12 cellular contexts compared by ENCODE assay signal in the genomic region with DNA sequence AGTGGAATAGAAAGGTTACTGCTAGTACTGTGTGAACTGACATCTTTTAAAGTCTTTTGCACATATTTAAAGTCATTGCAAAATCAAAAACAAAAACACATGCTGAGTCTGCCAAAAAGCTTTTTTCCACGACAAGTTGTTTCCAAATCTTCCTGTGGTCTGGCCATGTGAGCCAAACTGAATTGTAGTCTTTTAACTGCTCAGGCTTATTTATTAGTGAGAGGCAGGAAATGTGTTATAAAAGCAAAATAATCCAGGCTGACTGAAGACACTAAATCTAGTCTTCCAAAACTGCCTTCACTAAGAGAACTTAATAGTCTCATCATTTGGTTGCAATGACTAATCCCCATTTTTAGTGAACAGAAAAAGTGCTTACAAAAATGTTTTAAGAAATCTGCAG. TPM values are rescaled to one million over a fixed set of nuclear protein-coding genes. Genes with fewer than 3 reads are reported as not detected.
DNase-seq lines count a peak whose midpoint lies in the region; ATAC-seq, FAIRE-seq and TF ChIP-seq lines count a peak whose summit lies in the region.
"Had no signal": no experiment of that assay in that cellular context is flagged by ENCODE, and none has a peak within 500 bp of the region (broad histone marks: within the 10 kb centered on the region; RNA-seq: fewer than 3 reads in every experiment).

No MANE protein-coding gene starts in this region.

- no peak for FAIRE-seq in GM12878 (lab: Jason Lieb, UNC)

- H3K36me3 Mint-ChIP-seq in memory B cell: peaks cover 8% of the 10 kb centered on the region

- H3K4me3 ChIP-seq in left ventricle myocardium inferior: peak overlapping the region; percentile 95
- peak overlapping the region in 6 of 12 donors; percentile 2 to 92 (median 86) for H3K4me3 ChIP-seq in heart left ventricle
- 0 out of 2 replicates have a peak overlapping the region, but pooled peaks have one; percentile 93 for H3K4me3 ChIP-seq in GM12878
- no peak overlapping the region for H3K4me3 ChIP-seq in vagina
- H3K4me3 ChIP-seq in HAP-1: no peak overlapping the region

- no peak overlapping the region for H3K4me3 Mint-ChIP-seq in memory B cell

- H3K27ac Mint-ChIP-seq in memory B cell: peak overlapping the region; percentile 95

- DNase-seq in left ventricle myocardium inferior: no peak
- DNase-seq in heart left ventricle: no peak
- no peak for DNase-seq in GM12878 (ENCODE audit: low read depth, low spot score)
- DNase-seq in memory B cell (ENCODE audit: low spot score in 2 of 2): no peak
- DNase-seq in vagina (ENCODE audit: extremely low spot score in 2 of 2): no peak
- DNase-seq in cerebellar nuclear complex (lab: John Stamatoyannopoulos, UW): no peak
- no peak for DNase-seq in HAP-1 (ENCODE audit: low spot score in 2 of 2)
- DNase-seq: T1000 had no signal

- H3K9ac ChIP-seq in GM12878 (ENCODE audit: control insufficient read depth, insufficient read depth, low read length): no peak overlapping the region

- SMC1A ChIA-PET in GM12878 (lab: Charles Lee; ENCODE audit: uncharacterized antibody, unreplicated experiment): no interaction called here

- H2AFZ ChIP-seq in GM12878 (ENCODE audit: control insufficient read depth, low read depth, low read length): no peak overlapping the region

- intact Hi-C loops in left ventricle myocardium inferior (cut with micrococcal nuclease) (no loop called here), heart left ventricle (cut with DNase I) (no loop called here), GM12878 (cut with micrococcal nuclease; ENCODE audit: unreplicated experiment) (loop anchor here (10.0 kb wide), 1 partner anchor 282 kb away; no protein-coding TSS in a partner anchor), vagina (cut with DNase I) (no loop called here)

- no peak for TF ChIP-seq RAD21 in GM12878 (IDR thresholded peaks at IDR 0.05; ENCODE audit: insufficient read depth, low read depth, low read length)

- H3K4me1 ChIP-seq in left ventricle myocardium inferior (peaks cover 50% of the 10 kb centered on the region), heart left ventricle (peaks cover 6 to 47% (median 35%) of the 10 kb centered on the region in 12 donors), GM12878 (ENCODE audit: control insufficient read depth, insufficient read depth, low read length) (peaks cover 4% of the 10 kb centered on the region), vagina (peaks cover 44% of the 10 kb centered on the region), HAP-1 (peaks cover 13% of the 10 kb centered on the region)

- H3K36me3 ChIP-seq in left ventricle myocardium inferior (no peaks in the 10 kb centered on the region), heart left ventricle (peaks cover 0 to 5% (median 0%) of the 10 kb centered on the region in 9 donors), GM12878 (ENCODE audit: control insufficient read depth in 2 of 2, insufficient read depth in 2 of 2, low read length in 1 of 2) (no peaks in the 10 kb centered on the region; a peak in 1 of 4 replicates), vagina (peaks cover 0 to 3% of the 10 kb centered on the region in 2 donors), HAP-1 (replicated peaks) (0 out of 2 replicates have a peak, but pooled peaks cover 2% of the 10 kb centered on the region)
- H3K36me3 ChIP-seq: ovary had no signal

- TF ChIP-seq CTCF in left ventricle myocardium inferior (IDR thresholded peaks at IDR 0.05; ENCODE audit: borderline replicate concordance) (no peak), heart left ventricle (IDR thresholded peaks at IDR 0.05) (no peak), GM12878 (IDR thresholded peaks at IDR 0.05 in 2 of 3, conservative IDR thresholded peaks at IDR 0.05 in 1 of 3; ENCODE audit: control insufficient read depth in 2 of 3, extremely low read depth in 1 of 3, insufficient read depth in 1 of 3, low read depth in 3 of 3, low read length in 3 of 3) (no peak), vagina (IDR thresholded peaks at IDR 0.05) (no peak)

- POLR2A ChIA-PET in GM12878 (lab: Charles Lee): no interaction called here

- RAD21 ChIA-PET in GM12878 (lab: Charles Lee; ENCODE audit: unreplicated experiment): no interaction called here

- H3K9me3 Mint-ChIP-seq in memory B cell: no peaks in the 10 kb centered on the region

- H3K4me2 ChIP-seq in GM12878 (ENCODE audit: control insufficient read depth, insufficient read depth): peak overlapping the region; percentile 83; the same call in 1 of the 2 replicates

- H3K79me2 ChIP-seq in GM12878 (ENCODE audit: control insufficient read depth, insufficient read depth, low read length): peaks cover 23% of the 10 kb centered on the region

- no peaks in the 10 kb centered on the region for H3K27me3 Mint-ChIP-seq in memory B cell

- in situ Hi-C loops in GM12878 (cut with MboI) (loop anchor here (25.0 kb wide), 1 partner anchor 609 kb away; no protein-coding TSS in a partner anchor), HAP-1 (cut with MboI; ENCODE audit: low sequenced_read_pairs) (loop anchor here (25.0 kb wide), 1 partner anchor 409 kb away; a partner anchor contains a TSS)

- H3K27ac ChIP-seq in left ventricle myocardium inferior (replicated peaks) (peak overlapping the region; percentile 99), heart left ventricle (peak overlapping the region in 5 of 12 donors; percentile 1 to 99 (median 99)), GM12878 (ENCODE audit: control insufficient read depth, insufficient read depth) (no peak overlapping the region), vagina (peak overlapping the region; percentile 98)

- H3K27me3 ChIP-seq in left ventricle myocardium inferior (ENCODE audit: low read depth) (no peaks in the 10 kb centered on the region), heart left ventricle (no peaks in the 10 kb centered on the region), GM12878 (replicated peaks in 1 of 2; ENCODE audit: control insufficient read depth in 2 of 2, insufficient read depth in 2 of 2, low read length in 1 of 2) (no peaks in the 10 kb centered on the region), vagina (no peaks in the 10 kb centered on the region), HAP-1 (ENCODE audit: low read depth) (no peaks in the 10 kb centered on the region)
- H3K27me3 ChIP-seq: ovary had no signal

- TF ChIP-seq POLR2A in heart left ventricle (IDR thresholded peaks at IDR 0.05): no peak
- TF ChIP-seq POLR2A in GM12878 (IDR thresholded peaks at IDR 0.05; ENCODE audit: low read depth, low read length): no peak
- TF ChIP-seq POLR2A in vagina (IDR thresholded peaks at IDR 0.05): no peak

- peaks cover 33% of the 10 kb centered on the region for H3K4me1 Mint-ChIP-seq in memory B cell

- no peak for TF ChIP-seq EP300 in GM12878 (IDR thresholded peaks at IDR 0.05; ENCODE audit: borderline replicate concordance in 1 of 2, control insufficient read depth in 1 of 2, low read depth in 2 of 2, low read length in 2 of 2)

- BruUV-seq in GM12878 (replicated peaks; lab: Mats Ljungman, UMichigan): no TSS peak

- WGBS in heart left ventricle, 4 donors: 1 to 6% (median 5%) methylated on average over 1 of the region's 1 CpG
- WGBS in GM12878 (ENCODE audit: insufficient coverage, insufficient replicate concordance, low lambda C conversion rate, missing lambda C conversion rate): 90% methylated on average over 1 of the region's 1 CpG

- CTCF ChIA-PET in GM12878 (lab: Yijun Ruan, JAX): interaction anchor here (2.0 kb wide), 1 partner anchor 13 kb away, joined by 4 read pairs; no protein-coding TSS in a partner anchor

- no peaks in the 10 kb centered on the region for H4K20me1 ChIP-seq in GM12878 (ENCODE audit: control insufficient read depth, insufficient read depth)

- H3K9me3 ChIP-seq in left ventricle myocardium inferior (replicated peaks) (no peaks in the 10 kb centered on the region), heart left ventricle (no peaks in the 10 kb centered on the region), GM12878 (replicated peaks; ENCODE audit: control insufficient read depth, insufficient read depth, low read length) (no peaks in the 10 kb centered on the region), vagina (no peaks in the 10 kb centered on the region), HAP-1 (no peaks in the 10 kb centered on the region)
- H3K9me3 ChIP-seq: ovary had no signal

- no peak for ATAC-seq in heart left ventricle
- ATAC-seq in GM12878: no peak
- ATAC-seq in memory B cell (ENCODE audit: low read depth): no peak
- ATAC-seq in HG03280 (IDR thresholded peaks at IDR 0.05; ENCODE audit: unreplicated experiment): no peak

RNA-seq across cellular contexts. Expression of a gene that starts 2.3 kb away (rescaled TPM):
- total RNA-seq in left ventricle myocardium inferior: 21.2 TPM
- 10 to 100 TPM; 19.4 to 25.1 (median 21.7) TPM for total RNA-seq in heart left ventricle
- polyA plus RNA-seq in heart left ventricle: 10 to 100 TPM; 18.7 to 19.8 TPM
- total RNA-seq in GM12878 (2013; cell fraction: nucleolus; rRNA removed): 0.64 and 0.86 TPM in 2 replicates
- total RNA-seq in GM12878 (2014; rRNA removed): 12.5 and 17.4 TPM in 2 replicates
- total RNA-seq in GM12878 (2014; rRNA removed; fragmentation: Illumina TruSeq; extraction: Trizol): 25.4 and 26.9 TPM in 2 replicates
- total RNA-seq in GM12878 (2021): 10.6 and 11.4 TPM in 2 replicates
- polyA plus RNA-seq in GM12878 (2011; ENCODE audit: low read depth): 4.1 TPM
- polyA plus RNA-seq in GM12878 (2011; rRNA removed): 3.8 and 6.5 TPM in 2 replicates
- 0.72 and 1.1 TPM in 2 replicates for polyA plus RNA-seq in GM12878 (2011; cell fraction: cytosol; rRNA removed)
- polyA plus RNA-seq in GM12878 (2011; cell fraction: nucleus; rRNA removed): 0.67 and 1.3 TPM in 2 replicates
- 7.9 and 14.6 TPM in 2 replicates for polyA plus RNA-seq in GM12878 (2012)
- polyA plus RNA-seq in GM12878 (2014; fragmentation: Illumina TruSeq; extraction: Trizol): 27.2 and 37.2 TPM in 2 replicates
- 10 to 100 TPM; 12.4 to 14.0 TPM for polyA plus RNA-seq in GM12878 (2014; fragmentation: Nextera tagmentation; extraction: Ambion mirVana)
- 8.3 and 10.0 TPM in 2 replicates for polyA plus RNA-seq in GM12878 (2014; rRNA removed)
- 10 to 100 TPM in 1 of 2 experiments, 1 to 10 TPM in 1; 9.7 to 15.2 TPM for polyA plus RNA-seq in GM12878 (2016; fragmentation: Nextera tagmentation; extraction: Ambion mirVana)
- 0.44 and 0.82 TPM in 2 replicates for polyA minus RNA-seq in GM12878 (2011; rRNA and poly(A)+ RNA removed)
- 0.83 TPM in 1 of 2 replicates, not detected in the other for polyA minus RNA-seq in GM12878 (2011; cell fraction: cytosol; rRNA and poly(A)+ RNA removed)
- polyA minus RNA-seq in GM12878 (2011; cell fraction: nucleus; rRNA and poly(A)+ RNA removed): 0.24 and 0.29 TPM in 2 replicates
- total RNA-seq in vagina: 24.3 TPM

RNA-seq across cellular contexts. Expression of a gene that starts 14.3 kb away (rescaled TPM):
- total RNA-seq in left ventricle myocardium inferior: 389 TPM
- 100 to 1,000 TPM; 132 to 658 (median 404) TPM for total RNA-seq in heart left ventricle
- 100 to 1,000 TPM; 133 to 157 TPM for polyA plus RNA-seq in heart left ventricle
- total RNA-seq in GM12878 (2013; cell fraction: nucleolus; rRNA removed): not detected in 2 replicates
- not detected in 2 replicates for total RNA-seq in GM12878 (2014; rRNA removed)
- total RNA-seq in GM12878 (2014; rRNA removed; fragmentation: Illumina TruSeq; extraction: Trizol): not detected in 2 replicates
- total RNA-seq in GM12878 (2021): not detected in 2 replicates
- not detected for polyA plus RNA-seq in GM12878 (2011; ENCODE audit: low read depth)
- polyA plus RNA-seq in GM12878 (2011; rRNA removed): not detected in 2 replicates
- polyA plus RNA-seq in GM12878 (2011; cell fraction: cytosol; rRNA removed): not detected in 2 replicates
- not detected in 2 replicates for polyA plus RNA-seq in GM12878 (2011; cell fraction: nucleus; rRNA removed)
- not detected in 2 replicates for polyA plus RNA-seq in GM12878 (2012)
- polyA plus RNA-seq in GM12878 (2014; fragmentation: Illumina TruSeq; extraction: Trizol): not detected in 2 replicates
- polyA plus RNA-seq in GM12878 (2014; fragmentation: Nextera tagmentation; extraction: Ambion mirVana): not detected
- 0.04 TPM in 1 of 2 replicates, not detected in the other for polyA plus RNA-seq in GM12878 (2014; rRNA removed)
- under 1 TPM in 1 of 2 experiments, not detected in 1; 0.09 TPM for polyA plus RNA-seq in GM12878 (2016; fragmentation: Nextera tagmentation; extraction: Ambion mirVana)
- not detected in 2 replicates for polyA minus RNA-seq in GM12878 (2011; rRNA and poly(A)+ RNA removed)
- not detected in 2 replicates for polyA minus RNA-seq in GM12878 (2011; cell fraction: cytosol; rRNA and poly(A)+ RNA removed)
- not detected in 2 replicates for polyA minus RNA-seq in GM12878 (2011; cell fraction: nucleus; rRNA and poly(A)+ RNA removed)
- total RNA-seq in vagina: not detected
- total RNA-seq: M059J, temporal lobe had no signal
- polyA plus RNA-seq: ovary had no signal

RNA-seq across cellular contexts. Expression of a gene that starts 37.0 kb away (rescaled TPM):
- not detected for total RNA-seq in left ventricle myocardium inferior
- not detected for total RNA-seq in heart left ventricle
- polyA plus RNA-seq in heart left ventricle: not detected
- not detected in 2 replicates for total RNA-seq in GM12878 (2013; cell fraction: nucleolus; rRNA removed)
- total RNA-seq in GM12878 (2014; rRNA removed): 102 and 117 TPM in 2 replicates
- total RNA-seq in GM12878 (2014; rRNA removed; fragmentation: Illumina TruSeq; extraction: Trizol): 40.1 and 56.4 TPM in 2 replicates
- total RNA-seq in GM12878 (2021): 12.3 and 12.8 TPM in 2 replicates
- not detected for polyA plus RNA-seq in GM12878 (2011; ENCODE audit: low read depth)
- 7.8 and 12.0 TPM in 2 replicates for polyA plus RNA-seq in GM12878 (2011; rRNA removed)
- not detected in 2 replicates for polyA plus RNA-seq in GM12878 (2011; cell fraction: cytosol; rRNA removed)
- polyA plus RNA-seq in GM12878 (2011; cell fraction: nucleus; rRNA removed): not detected in 2 replicates
- polyA plus RNA-seq in GM12878 (2012): not detected in 2 replicates
- polyA plus RNA-seq in GM12878 (2014; fragmentation: Illumina TruSeq; extraction: Trizol): not detected in 2 replicates
- polyA plus RNA-seq in GM12878 (2014; fragmentation: Nextera tagmentation; extraction: Ambion mirVana): 10 to 100 TPM in 1 of 2 experiments, not detected in 1; 10.7 TPM
- not detected in 2 replicates for polyA plus RNA-seq in GM12878 (2014; rRNA removed)
- not detected for polyA plus RNA-seq in GM12878 (2016; fragmentation: Nextera tagmentation; extraction: Ambion mirVana)
- polyA minus RNA-seq in GM12878 (2011; rRNA and poly(A)+ RNA removed): 63.8 TPM in 1 of 2 replicates, not detected in the other
- 56.1 and 58.3 TPM in 2 replicates for polyA minus RNA-seq in GM12878 (2011; cell fraction: cytosol; rRNA and poly(A)+ RNA removed)
- 145 and 304 TPM in 2 replicates for polyA minus RNA-seq in GM12878 (2011; cell fraction: nucleus; rRNA and poly(A)+ RNA removed)
- total RNA-seq in vagina: not detected
- total RNA-seq: M059J, temporal lobe had no signal
- polyA plus RNA-seq: ovary had no signal

Comparison
In these comparisons a context has a peak if more than half of its experiments do, and no peak if none do; other contexts are left out.
1. H3K4me3 ChIP-seq: peak in left ventricle myocardium inferior (single experiment) and GM12878 (single experiment); none in vagina (0 of 2) and HAP-1 (single experiment).
2. RNA of a gene that starts 14.3 kb away (total RNA-seq): 132 to 658 TPM in heart left ventricle and 389 TPM in left ventricle myocardium inferior (single experiment); not detected in GM12878 and not detected in vagina (single experiment); every median in the first group is over 100 times any median in the second.